ENCODE assay signal across 8 cellular contexts in genomic region chr19:55258828-55259539, GRCh38. TPM values are rescaled to one million over a fixed set of nuclear protein-coding genes. Genes with fewer than 3 reads are reported as not detected.
DNase-seq lines count a peak whose midpoint lies in the region; ATAC-seq, FAIRE-seq and TF ChIP-seq lines count a peak whose summit lies in the region.

TSS of gene PPP6R1 (minus strand) at chr19:55259017. CDS start at chr19:55247103, 11,914 bp downstream.

- peak; percentile 64 for ATAC-seq in GM21786 (IDR thresholded peaks at IDR 0.05; ENCODE audit: unreplicated experiment)
- peak; percentile 75 to 77 for ATAC-seq in activated T-cell treated with anti-CD3 and anti-CD28 coated beads, Interleukin-2, amount 50 U/mL, for 72 hours (replicated peaks in 1 of 2)

- TF ChIP-seq POLR2A in esophagus muscularis mucosa (IDR thresholded peaks at IDR 0.05; ENCODE audit: low read depth): peak; percentile 83

- TF ChIP-seq CTCF in esophagus muscularis mucosa (IDR thresholded peaks at IDR 0.05): peak in 1 of 3 experiments; percentile 35

- peaks cover 18 to 24% of the 10 kb centered on the region in 2 donors for H3K36me3 Mint-ChIP-seq in activated T-cell treated with anti-CD3 and anti-CD28 coated beads, Interleukin-2, amount 50 U/mL, for 72 hours (ENCODE audit: insufficient read depth in 2 of 2)

- peak within 1 kb of the TSS; percentile 100 for H3K27ac Mint-ChIP-seq in activated T-cell treated with anti-CD3 and anti-CD28 coated beads, Interleukin-2, amount 50 U/mL, for 72 hours

- DNase-seq in DMS79 (lab: John Stamatoyannopoulos, UW): peak; percentile 99
- peak; percentile 98 for DNase-seq in RCC 7860 (ENCODE audit: low spot score)
- DNase-seq in activated T-cell treated with anti-CD3 and anti-CD28 coated beads, Interleukin-2, amount 50 U/mL, for 72 hours: peak; percentile 97
- DNase-seq in esophagus muscularis mucosa (ENCODE audit: extremely low spot score): peak; percentile 99
- peak; percentile 83 to 93 for DNase-seq in stimulated activated CD8-positive, alpha-beta memory T cell treated with anti-CD3 and anti-CD28 coated beads, Interleukin-7, amount 100 ng/mL, for 4 hours (ENCODE audit: low read depth in 2 of 2)

- H3K4me3 ChIP-seq in esophagus muscularis mucosa (peak within 1 kb of the TSS; percentile 94 to 99 (median 98)), muscle layer of duodenum (ENCODE audit: low read depth in 1 of 2, low read length in 2 of 2) (peak within 1 kb of the TSS; percentile 81 to 87)

- FAIRE-seq in RCC 7860 (lab: Jason Lieb, UNC): peak; percentile 82

- H3K27ac ChIP-seq in KOPT-K1 (ENCODE audit: low read depth, low read length, poor library complexity, severe bottlenecking): peak within 1 kb of the TSS; percentile 100
- H3K27ac ChIP-seq in esophagus muscularis mucosa (replicated peaks in 1 of 4): peak within 1 kb of the TSS; percentile 89 to 97 (median 92)
- peak within 1 kb of the TSS; percentile 88 for H3K27ac ChIP-seq in muscle layer of duodenum (ENCODE audit: low read length)

- peak within 1 kb of the TSS; percentile 97 to 98 for H3K4me3 Mint-ChIP-seq in activated T-cell treated with anti-CD3 and anti-CD28 coated beads, Interleukin-2, amount 50 U/mL, for 72 hours

- WGBS in esophagus muscularis mucosa: 0% methylated on average over 34 of the region's 76 CpGs

- H3K4me1 ChIP-seq in esophagus muscularis mucosa: peaks cover 44 to 52% (median 51%) of the 10 kb centered on the region in 4 donors
- H3K4me1 ChIP-seq in muscle layer of duodenum (ENCODE audit: control insufficient read depth in 1 of 2, insufficient read depth in 2 of 2, low read length in 2 of 2): peaks cover 16 to 45% of the 10 kb centered on the region in 2 donors

- intact Hi-C loops in esophagus muscularis mucosa (cut with DNase I): loop anchor here (5.0 kb wide), 1 partner anchor 42 kb away; no protein-coding TSS in a partner anchor

- H3K9me3 Mint-ChIP-seq in activated T-cell treated with anti-CD3 and anti-CD28 coated beads, Interleukin-2, amount 50 U/mL, for 72 hours: no peaks in the 10 kb centered on the region

- H3K36me3 ChIP-seq in KOPT-K1 (ENCODE audit: insufficient read depth, low read length): no peaks in the 10 kb centered on the region; the same call in none of the 2 replicates
- peaks cover 0 to 13% (median 7%) of the 10 kb centered on the region in 4 donors for H3K36me3 ChIP-seq in esophagus muscularis mucosa
- peaks cover 0 to 10% of the 10 kb centered on the region in 2 donors for H3K36me3 ChIP-seq in muscle layer of duodenum (ENCODE audit: control insufficient read depth in 1 of 2, insufficient read depth in 2 of 2, low read length in 2 of 2)

- no peak for TF ChIP-seq EP300 in esophagus muscularis mucosa (IDR thresholded peaks at IDR 0.05)

- no peaks in the 10 kb centered on the region for H3K27me3 ChIP-seq in esophagus muscularis mucosa
- no peaks in the 10 kb centered on the region for H3K27me3 ChIP-seq in muscle layer of duodenum (ENCODE audit: low read depth, low read length)

- H3K27me3 Mint-ChIP-seq in activated T-cell treated with anti-CD3 and anti-CD28 coated beads, Interleukin-2, amount 50 U/mL, for 72 hours (ENCODE audit: low read depth): no peaks in the 10 kb centered on the region

- H3K9me3 ChIP-seq in KOPT-K1 (ENCODE audit: insufficient read depth, low read length, poor library complexity, severe bottlenecking): no peaks in the 10 kb centered on the region
- H3K9me3 ChIP-seq in esophagus muscularis mucosa: no peaks in the 10 kb centered on the region
- no peaks in the 10 kb centered on the region for H3K9me3 ChIP-seq in muscle layer of duodenum (ENCODE audit: control insufficient read depth in 1 of 2, low read length in 2 of 2)

- peaks cover 41% of the 10 kb centered on the region for H3K4me1 Mint-ChIP-seq in activated T-cell treated with anti-CD3 and anti-CD28 coated beads, Interleukin-2, amount 50 U/mL, for 72 hours (ENCODE audit: low read depth)

RNA-seq across cellular contexts. Expression of gene PPP6R1, which starts in this region (rescaled TPM):
- total RNA-seq in activated T-cell treated with anti-CD3 and anti-CD28 coated beads, Interleukin-2, amount 50 U/mL, for 72 hours: 100 to 1,000 TPM; 177 to 202 TPM
- total RNA-seq in esophagus muscularis mucosa: 10 to 100 TPM; 37.4 to 75.5 (median 45.6) TPM

Comparison
In these comparisons a context has a peak if more than half of its experiments do, and no peak if none do; other contexts are left out.
1. Peak in every context shown above with its lines: DNase-seq, ATAC-seq, H3K4me3 ChIP-seq and H3K27ac ChIP-seq.